Comparison of ENCODE assay signal across 27 cellular contexts in the genomic region with DNA sequence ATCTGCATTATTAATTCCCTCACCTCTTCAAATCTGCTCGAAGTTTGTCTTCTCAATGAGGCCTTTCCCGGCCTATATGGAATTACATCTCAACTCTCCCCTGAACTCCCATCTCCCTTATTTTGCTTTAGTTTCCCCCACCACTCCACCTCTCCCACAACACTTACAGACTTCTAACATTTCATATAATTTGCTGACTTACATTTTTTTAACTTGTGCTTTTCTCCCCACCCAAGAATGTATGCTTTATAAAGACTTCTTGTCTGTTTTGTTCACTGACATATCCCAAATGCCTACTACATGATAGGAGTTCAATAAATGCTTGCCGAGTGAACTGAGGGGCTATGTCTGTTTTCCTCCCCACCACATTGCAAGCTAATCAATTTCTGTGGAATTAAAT.
"Had no signal": no experiment of that assay in that cellular context is flagged by ENCODE, and none has a peak within 500 bp of the region (broad histone marks: within the 10 kb centered on the region; RNA-seq: fewer than 3 reads in every experiment).

No MANE protein-coding gene starts in this region.

- H3K27ac Mint-ChIP-seq: activated CD8-positive, alpha-beta T cell treated with anti-CD3 and anti-CD28 coated beads for 36 hours; activated naive CD8-positive, alpha-beta T cell treated with anti-CD3 and anti-CD28 coated beads for 36 hours; natural killer cell; T-helper 17 cell had no signal

- H3K4me1 Mint-ChIP-seq: natural killer cell had no signal

- H3K36me3 ChIP-seq: adrenal gland, cardiac muscle cell, gastroesophageal sphincter, transverse colon had no signal

- H3K4me1 ChIP-seq: testis had no signal

- H3K27ac ChIP-seq: adrenal gland, cardiac muscle cell, testis had no signal

- H3K27me3 ChIP-seq: gastroesophageal sphincter, testis, transverse colon had no signal

- FAIRE-seq: endothelial cell of umbilical vein, keratinocyte, urothelium cell line had no signal

- H3K36me3 Mint-ChIP-seq: activated naive CD8-positive, alpha-beta T cell treated with anti-CD3 and anti-CD28 coated beads for 36 hours; natural killer cell had no signal

- H3K4me3 ChIP-seq: adrenal gland, cardiac muscle cell, gastroesophageal sphincter, testis, transverse colon had no signal

- H3K9me3 Mint-ChIP-seq: activated CD8-positive, alpha-beta T cell treated with anti-CD3 and anti-CD28 coated beads for 36 hours; activated naive CD8-positive, alpha-beta T cell treated with anti-CD3 and anti-CD28 coated beads for 36 hours; activated T-cell treated with anti-CD3 and anti-CD28 coated beads, Interleukin-2, amount 50 U/mL, for 4 hours had no signal

- H3K4me3 Mint-ChIP-seq: activated CD8-positive, alpha-beta T cell treated with anti-CD3 and anti-CD28 coated beads for 36 hours; activated naive CD8-positive, alpha-beta T cell treated with anti-CD3 and anti-CD28 coated beads for 36 hours; activated T-cell treated with anti-CD3 and anti-CD28 coated beads, Interleukin-2, amount 50 U/mL, for 4 hours; natural killer cell; T-helper 17 cell had no signal

- DNase-seq: activated CD4-positive, alpha-beta T cell treated with anti-CD3 and anti-CD28 coated beads, Interleukin-2, amount 50 U/mL, for 1 hour; activated CD4-positive, CD25-positive, alpha-beta regulatory T cell treated with anti-CD3 and anti-CD28 coated beads, Interleukin-2, amount 50 U/mL, for 72 hours; activated CD8-positive, alpha-beta T cell treated with anti-CD3 and anti-CD28 coated beads for 36 hours; activated naive CD4-positive, alpha-beta T cell treated with Interleukin-2 at 50 U/mL for 16 hours; activated naive CD8-positive, alpha-beta T cell treated with anti-CD3 and anti-CD28 coated beads for 36 hours; activated T-cell treated with anti-CD3 and anti-CD28 coated beads, Interleukin-2, amount 50 U/mL, for 4 hours; adrenal gland; aorta; cortex of kidney; head of caudate nucleus; hippocampal formation; left cardiac atrium; left ventricle myocardium superior; mammary epithelial cell; natural killer cell; right cardiac atrium; stimulated activated CD4-positive, alpha-beta T cell treated with anti-CD3 and anti-CD28 coated beads, Interleukin-2, amount 100 ng/mL, for 48 hours; stimulated activated naive CD8-positive, alpha-beta T cell treated with anti-CD3 and anti-CD28 coated beads, Interleukin-15, Interleukin-2, amounts not matched to agents 100 U/mL and 50 U/mL, for 24 hours; T-helper 17 cell; T1000; testis; transverse colon had no signal

- H3K9me3 ChIP-seq: adrenal gland, gastroesophageal sphincter, testis, transverse colon had no signal

- ATAC-seq: activated CD8-positive, alpha-beta T cell treated with anti-CD3 and anti-CD28 coated beads for 36 hours; activated T-cell treated with anti-CD3 and anti-CD28 coated beads, Interleukin-2, amount 50 U/mL, for 4 hours; gastroesophageal sphincter; left cardiac atrium; left ventricle myocardium superior; natural killer cell; right cardiac atrium; stimulated activated naive CD8-positive, alpha-beta T cell treated with anti-CD3 and anti-CD28 coated beads, Interleukin-15, Interleukin-2, amounts not matched to agents 100 U/mL and 50 U/mL, for 24 hours; T-helper 17 cell had no signal
